ENCODE assay signal across 33 cellular contexts in the genomic region with DNA sequence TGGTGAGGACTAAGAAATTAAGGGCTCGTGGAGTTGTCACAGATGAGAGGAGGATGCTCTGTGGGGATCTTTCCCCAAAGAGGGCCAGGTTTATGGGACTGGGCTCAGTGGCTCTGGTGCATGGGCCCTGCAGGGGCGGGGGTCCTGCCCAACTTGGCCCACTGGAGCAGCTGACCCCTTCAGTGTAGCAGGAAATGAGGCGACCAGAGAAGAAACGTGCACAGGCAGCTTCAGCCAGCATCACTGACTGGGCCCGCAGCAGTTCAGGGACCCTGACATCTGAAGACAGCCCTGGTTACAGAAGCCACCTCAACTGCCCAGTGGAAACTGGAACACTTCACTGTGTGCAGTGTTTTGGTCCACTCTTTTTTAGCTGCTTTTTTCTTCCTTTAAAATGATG.
A peak's percentile ranks its signal among the peaks of the same experiment; 100 is the strongest.
DNase-seq lines count a peak whose midpoint lies in the region; ATAC-seq and TF ChIP-seq lines count a peak whose summit lies in the region.
"Had no signal": no experiment of that assay in that cellular context is flagged by ENCODE, and none has a peak within 500 bp of the region (broad histone marks: within the 10 kb centered on the region; RNA-seq: fewer than 3 reads in every experiment).

No MANE protein-coding gene starts in this region.

- WGBS in lung, 2 donors, result 75 to 80% methylated on average over 5 of the region's 5 CpGs

- peak overlapping the region; percentile 41 for H3K4me2 ChIP-seq in BLaER1

- H4K20me1 ChIP-seq in BLaER1, result no peaks in the 10 kb centered on the region

- H3K4me3 ChIP-seq in A673 (ENCODE audit: low read depth, low read length, poor library complexity, severe bottlenecking) (no peak overlapping the region), BLaER1 (no peak overlapping the region), lung (no peak overlapping the region)
- H3K4me3 ChIP-seq: breast epithelium, HAP-1, skin epidermis, suprapubic skin had no signal

- no TSS peak for BruUV-seq in A673 (replicated peaks; lab: Mats Ljungman, UMichigan)
- BruUV-seq in Calu3 (replicated peaks; lab: Mats Ljungman, UMichigan), result no TSS peak

- POLR2A ChIA-PET in A673 (lab: Charles Lee; ENCODE audit: low non-redundant PET), result no interaction called here
- POLR2A ChIA-PET in activated CD8-positive, alpha-beta T cell treated with anti-CD3 and anti-CD28 coated beads for 36 hours (lab: Charles Lee), result interaction anchor here (1.4 to 2.5 kb wide), 2 partner anchors 9 to 11 kb away, joined by 5 to 13 read pairs; no protein-coding TSS in a partner anchor

- H3K9me3 ChIP-seq in A673 (ENCODE audit: low read depth, low read length, poor library complexity, severe bottlenecking) (no peaks in the 10 kb centered on the region), BLaER1 (no peaks in the 10 kb centered on the region), lung (ENCODE audit: control insufficient read depth in 2 of 2, insufficient read depth in 1 of 2, low read length in 1 of 2) (peaks cover 0 to 2% of the 10 kb centered on the region in 2 donors)
- H3K9me3 ChIP-seq: breast epithelium, HAP-1, suprapubic skin had no signal

- CTCF ChIA-PET in A673 (lab: Charles Lee) (interaction anchor here (1.1 kb wide), 1 partner anchor 326 kb away, joined by 3 read pairs; no protein-coding TSS in a partner anchor), Calu3 (lab: Charles Lee) (no interaction called here)
- CTCF ChIA-PET in activated CD8-positive, alpha-beta T cell treated with anti-CD3 and anti-CD28 coated beads for 36 hours (lab: Charles Lee), result interaction anchor here (1.4 to 1.8 kb wide), 2 partner anchors 14 to 66 kb away, joined by 4 to 5 read pairs; no protein-coding TSS in a partner anchor

- no peak for ATAC-seq in activated CD8-positive, alpha-beta T cell treated with anti-CD3 and anti-CD28 coated beads for 36 hours
- ATAC-seq in lung (ENCODE audit: insufficient read depth, low FRiP score) (no peak), HG03520 (IDR thresholded peaks at IDR 0.05; ENCODE audit: unreplicated experiment) (no peak), HG03432 (IDR thresholded peaks at IDR 0.05; ENCODE audit: unreplicated experiment) (no peak)
- ATAC-seq: left colon, Panc1 had no signal

- peaks cover 74% of the 10 kb centered on the region for H3K36me3 Mint-ChIP-seq in activated CD8-positive, alpha-beta T cell treated with anti-CD3 and anti-CD28 coated beads for 36 hours (ENCODE audit: low read depth)
- peaks cover 21% of the 10 kb centered on the region for H3K36me3 Mint-ChIP-seq in activated naive CD8-positive, alpha-beta T cell treated with anti-CD3 and anti-CD28 coated beads for 36 hours
- H3K36me3 Mint-ChIP-seq in Calu3 (ENCODE audit: insufficient read depth, unreplicated experiment), result peaks cover 30% of the 10 kb centered on the region

- H3K27ac Mint-ChIP-seq in activated CD8-positive, alpha-beta T cell treated with anti-CD3 and anti-CD28 coated beads for 36 hours, result peak overlapping the region; percentile 25
- no peak overlapping the region for H3K27ac Mint-ChIP-seq in activated naive CD8-positive, alpha-beta T cell treated with anti-CD3 and anti-CD28 coated beads for 36 hours
- no peak overlapping the region for H3K27ac Mint-ChIP-seq in Calu3 (ENCODE audit: unreplicated experiment)
- H3K27ac Mint-ChIP-seq: nephron had no signal

- peaks cover 28% of the 10 kb centered on the region for H3K4me1 Mint-ChIP-seq in activated CD8-positive, alpha-beta T cell treated with anti-CD3 and anti-CD28 coated beads for 36 hours (ENCODE audit: low read depth)
- H3K4me1 Mint-ChIP-seq in activated naive CD8-positive, alpha-beta T cell treated with anti-CD3 and anti-CD28 coated beads for 36 hours, result peaks cover 20% of the 10 kb centered on the region
- H3K4me1 Mint-ChIP-seq in Calu3 (ENCODE audit: low read depth, unreplicated experiment), result peaks cover 14% of the 10 kb centered on the region

- no peaks in the 10 kb centered on the region for H3K27me3 Mint-ChIP-seq in activated CD8-positive, alpha-beta T cell treated with anti-CD3 and anti-CD28 coated beads for 36 hours
- no peaks in the 10 kb centered on the region for H3K27me3 Mint-ChIP-seq in activated naive CD8-positive, alpha-beta T cell treated with anti-CD3 and anti-CD28 coated beads for 36 hours
- no peaks in the 10 kb centered on the region for H3K27me3 Mint-ChIP-seq in Calu3 (ENCODE audit: unreplicated experiment)
- H3K27me3 Mint-ChIP-seq: activated naive CD8-positive, alpha-beta T cell had no signal

- TF ChIP-seq CTCF in A673 (conservative IDR thresholded peaks at IDR 0.05; ENCODE audit: low read depth, low read length) (no peak), lung (IDR thresholded peaks at IDR 0.05; ENCODE audit: control extremely low read depth, extremely low read depth) (no peak), Calu3 (IDR thresholded peaks at IDR 0.05; ENCODE audit: unreplicated experiment) (no peak)
- TF ChIP-seq CTCF in activated CD8-positive, alpha-beta T cell treated with anti-CD3 and anti-CD28 coated beads for 36 hours (IDR thresholded peaks at IDR 0.05), result no peak

- intact Hi-C loops in A673 (cut with micrococcal nuclease; ENCODE audit: unreplicated experiment) (no loop called here), Calu3 (cut with micrococcal nuclease; ENCODE audit: unreplicated experiment) (no loop called here)
- intact Hi-C loops in activated CD8-positive, alpha-beta T cell treated with anti-CD3 and anti-CD28 coated beads for 36 hours (cut with micrococcal nuclease), result no loop called here

- peaks cover 5% of the 10 kb centered on the region for H3K4me1 ChIP-seq in A673 (ENCODE audit: insufficient read depth, low read length, poor library complexity, severe bottlenecking)
- peaks cover 70% of the 10 kb centered on the region for H3K4me1 ChIP-seq in BLaER1
- H3K4me1 ChIP-seq in lung (ENCODE audit: control insufficient read depth in 2 of 2, insufficient read depth in 2 of 2, low read length in 2 of 2), result no peaks in the 10 kb centered on the region
- H3K4me1 ChIP-seq: breast epithelium, suprapubic skin had no signal

- H3K4me3 Mint-ChIP-seq in activated CD8-positive, alpha-beta T cell treated with anti-CD3 and anti-CD28 coated beads for 36 hours, result no peak overlapping the region
- H3K4me3 Mint-ChIP-seq in activated naive CD8-positive, alpha-beta T cell treated with anti-CD3 and anti-CD28 coated beads for 36 hours, result no peak overlapping the region
- no peak overlapping the region for H3K4me3 Mint-ChIP-seq in Calu3 (ENCODE audit: low read depth, unreplicated experiment)
- H3K4me3 Mint-ChIP-seq: activated naive CD8-positive, alpha-beta T cell; activated T-helper 1 cell treated with anti-CD3 and anti-CD28 coated beads, Interleukin-12 subunit alpha, Interleukin-12 subunit beta, Interleukin-2, Interleukin-4 antibody, amounts not matched to agents 30 ng/mL and 10 ng/mL and 1 ng/mL, durations not matched to agents 14 hours and 24 hours and 36 hours; nephron; T-helper 2 cell treated with Interferon-gamma antibody and Interleukin-4, amounts not matched to agents 5 μg/mL and 100 μg/mL, for 36 hours had no signal

- H3K27me3 ChIP-seq in A673 (replicated peaks; ENCODE audit: insufficient read depth, low read depth, low read length, poor library complexity) (no peaks in the 10 kb centered on the region), BLaER1 (no peaks in the 10 kb centered on the region), lung (ENCODE audit: control insufficient read depth, insufficient read depth) (no peaks in the 10 kb centered on the region)
- H3K27me3 ChIP-seq: breast epithelium, suprapubic skin had no signal

- H3K9ac ChIP-seq in BLaER1, result peak overlapping the region; percentile 35; the same call in 1 of the 2 replicates

- no peaks in the 10 kb centered on the region for H3K9me3 Mint-ChIP-seq in activated CD8-positive, alpha-beta T cell treated with anti-CD3 and anti-CD28 coated beads for 36 hours
- H3K9me3 Mint-ChIP-seq in activated naive CD8-positive, alpha-beta T cell treated with anti-CD3 and anti-CD28 coated beads for 36 hours, result no peaks in the 10 kb centered on the region
- H3K9me3 Mint-ChIP-seq in Calu3 (ENCODE audit: low read depth, unreplicated experiment), result no peaks in the 10 kb centered on the region
- H3K9me3 Mint-ChIP-seq: activated T-helper 1 cell treated with anti-CD3 and anti-CD28 coated beads, Interleukin-12 subunit alpha, Interleukin-12 subunit beta, Interleukin-2, Interleukin-4 antibody, amounts not matched to agents 30 ng/mL and 10 ng/mL and 1 ng/mL, durations not matched to agents 14 hours and 24 hours and 36 hours; nephron; T-helper 2 cell treated with Interferon-gamma antibody and Interleukin-4, amounts not matched to agents 5 μg/mL and 100 μg/mL, for 36 hours had no signal

- peak overlapping the region; percentile 37 for H3K27ac ChIP-seq in A673 (ENCODE audit: low read depth, low read length, poor library complexity, severe bottlenecking)
- H3K27ac ChIP-seq in BLaER1, result peak overlapping the region; percentile 85
- H3K27ac ChIP-seq in lung (ENCODE audit: low read depth in 1 of 2, low read length in 1 of 2), result no peak overlapping the region
- H3K27ac ChIP-seq: breast epithelium, C4-2B, epithelial cell of prostate, skin epidermis, suprapubic skin had no signal

- DNase-seq in A673 (ENCODE audit: low spot score) (no peak), lung (ENCODE audit: low spot score) (peak; percentile 20), Calu3 (no peak)
- no peak for DNase-seq in activated CD8-positive, alpha-beta T cell treated with anti-CD3 and anti-CD28 coated beads for 36 hours
- DNase-seq in activated naive CD8-positive, alpha-beta T cell treated with anti-CD3 and anti-CD28 coated beads for 36 hours, result no peak
- DNase-seq: activated CD4-positive, alpha-beta T cell treated with anti-CD3 and anti-CD28 coated beads for 4 hours; anterior cingulate cortex; DMS 273 treated with DMSO at 0.1 percent for 48 hours; effector CD8-positive, alpha-beta T cell; EL; hypothalamus; left colon; mammary epithelial cell; NCI-H1092; NCI-H1694; NCI-H446; NCI-H748 treated with DMSO at 0.1 percent for 48 hours; SHP77 treated with DMSO at 0.1 percent for 48 hours; stimulated activated naive CD4-positive, alpha-beta T cell had no signal

- H3K36me3 ChIP-seq in A673 (ENCODE audit: insufficient read depth, low read length, poor library complexity, severe bottlenecking) (peaks cover 64% of the 10 kb centered on the region), BLaER1 (peaks cover 71% of the 10 kb centered on the region), lung (ENCODE audit: control insufficient read depth in 2 of 2, insufficient read depth in 2 of 2, low read length in 2 of 2) (peaks cover 22 to 57% of the 10 kb centered on the region in 2 donors)

Comparison
In these comparisons a context has a peak if more than half of its experiments do, and no peak if none do; other contexts are left out.
1. H3K27ac ChIP-seq: peak in A673 (single experiment) and BLaER1 (single experiment); none in lung (0 of 2).